Comparison of ENCODE assay signal across 12 cellular contexts in the genomic region with DNA sequence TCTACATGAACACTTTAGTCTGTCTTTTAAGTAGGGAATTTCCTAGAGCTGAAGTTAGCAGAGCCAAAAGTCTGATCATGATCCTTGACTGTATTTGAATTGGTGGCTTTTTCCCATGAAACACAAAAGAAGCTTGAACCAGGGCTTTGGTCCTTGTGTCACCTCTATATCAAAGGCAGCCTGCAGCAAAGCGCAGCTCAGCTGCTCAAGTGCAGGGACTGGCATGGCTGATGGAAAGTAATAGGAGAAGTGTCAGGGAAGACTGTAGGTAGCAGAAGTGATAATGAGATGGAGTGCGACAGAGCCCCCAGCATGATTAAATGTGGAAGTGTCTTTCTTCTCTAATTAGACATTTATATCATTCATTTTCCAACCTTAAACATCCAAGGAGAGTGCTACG.
"Had no signal": no experiment of that assay in that cellular context is flagged by ENCODE, and none has a peak within 500 bp of the region (broad histone marks: within the 10 kb centered on the region; RNA-seq: fewer than 3 reads in every experiment).

No MANE protein-coding gene starts in this region.

- H3K4me3 ChIP-seq: esophagus squamous epithelium, ovary, thoracic aorta had no signal

- H3K9me3 ChIP-seq: esophagus squamous epithelium, ovary, thoracic aorta had no signal

- H3K27me3 Mint-ChIP-seq: activated naive CD8-positive, alpha-beta T cell; stimulated activated naive CD8-positive, alpha-beta T cell treated with anti-CD3 and anti-CD28 coated beads, Interleukin-15, amount 100 ng/mL, for 72 hours had no signal

- H3K27ac ChIP-seq: esophagus squamous epithelium, ovary, thoracic aorta had no signal

- H3K27me3 ChIP-seq: esophagus squamous epithelium, ovary had no signal

- H3K36me3 Mint-ChIP-seq: activated naive CD8-positive, alpha-beta T cell had no signal

- ATAC-seq: left lobe of liver; stimulated activated naive CD8-positive, alpha-beta T cell treated with anti-CD3 and anti-CD28 coated beads, Interleukin-15, amount 100 ng/mL, for 72 hours had no signal

- H3K27ac Mint-ChIP-seq: activated naive CD8-positive, alpha-beta T cell; stimulated activated naive CD8-positive, alpha-beta T cell treated with anti-CD3 and anti-CD28 coated beads, Interleukin-15, amount 100 ng/mL, for 72 hours had no signal

- H3K4me1 Mint-ChIP-seq: neural crest cell had no signal

- DNase-seq: activated effector memory CD4-positive, alpha-beta T cell treated with Interleukin-2 at 50 U/mL for 16 hours; esophagus squamous epithelium; foreskin fibroblast; islet precursor cell; mammary epithelial cell; ovary; stimulated activated CD4-positive, alpha-beta T cell treated with anti-CD3 and anti-CD28 coated beads, Interleukin-4, amount 100 ng/mL, for 4 hours; stimulated activated naive CD8-positive, alpha-beta T cell treated with anti-CD3 and anti-CD28 coated beads, Interleukin-15, amount 100 ng/mL, for 72 hours had no signal

- H3K4me3 Mint-ChIP-seq: activated naive CD8-positive, alpha-beta T cell; neural crest cell; stimulated activated naive CD8-positive, alpha-beta T cell treated with anti-CD3 and anti-CD28 coated beads, Interleukin-15, amount 100 ng/mL, for 72 hours had no signal

- H3K4me1 ChIP-seq: esophagus squamous epithelium had no signal

- H3K36me3 ChIP-seq: esophagus squamous epithelium, ovary, thoracic aorta had no signal
